In genomic region chr17:43316522-43317142, GRCh38 we compare ENCODE assay signal across 1 cellular context.
TF ChIP-seq lines count a peak whose summit lies in the region.

No MANE protein-coding gene starts in this region.

TF ChIP-seq in HepG2, 621 proteins besides CTCF, POLR2A, EP300 and RAD21 (continued from another document):
- TF ChIP-seq SAFB2 (CRISPR knock-in tag; IDR thresholded peaks at IDR 0.05; ENCODE audit: borderline replicate concordance, low read depth): peak; percentile 63; the same call in 1 of the 2 replicates
- no peak for TF ChIP-seq NR2F6 (IDR thresholded peaks at IDR 0.05)
- TF ChIP-seq NR2F6 (CRISPR knock-in tag; IDR thresholded peaks at IDR 0.05): no peak
- TF ChIP-seq NFE2L2 (IDR thresholded peaks at IDR 0.05; ENCODE audit: low read length): peak; percentile 46; the same call in 1 of the 2 replicates
- no peak for TF ChIP-seq WIZ (CRISPR knock-in tag; IDR thresholded peaks at IDR 0.05)
- TF ChIP-seq U2AF2 (IDR thresholded peaks at IDR 0.05; ENCODE audit: low read depth, low read length): 0 out of 2 replicates have a peak, but pooled peaks have one; percentile 61
